7 cellular contexts compared by ENCODE assay signal in genomic region chr6:27830665-27831433, GRCh38.
A peak's percentile ranks its signal among the peaks of the same experiment; 100 is the strongest.
DNase-seq lines count a peak whose midpoint lies in the region; ATAC-seq and TF ChIP-seq lines count a peak whose summit lies in the region.
"Not testable (repeated sequence)": the region's sequence is repeated elsewhere in the genome, so short reads cannot be mapped to it uniquely, and the experiment has no call there.

No MANE protein-coding gene starts in this region.

- not testable (repeated sequence) for TF ChIP-seq CTCF in neutrophil (IDR thresholded peaks at IDR 0.05)

- peak; percentile 70 to 72 for DNase-seq in Kasumi-1 (lab: John Stamatoyannopoulos, UW)
- peak; percentile 56 for DNase-seq in SKM-1 (lab: John Stamatoyannopoulos, UW; ENCODE audit: unreplicated experiment)
- DNase-seq in amniotic epithelial cell (ENCODE audit: low read depth) = peak; percentile 42
- DNase-seq in Right ventricle myocardium superior = not testable (repeated sequence)

- intact Hi-C loops in Right ventricle myocardium superior (cut with DNase I) = not testable (repeated sequence)

- peak overlapping the region; percentile 70 for H3K27ac ChIP-seq in neutrophil

- H3K36me3 ChIP-seq in neutrophil = peaks cover 20% of the 10 kb centered on the region

- peak; percentile 77 for ATAC-seq in GM18511 (IDR thresholded peaks at IDR 0.05; ENCODE audit: unreplicated experiment)
- ATAC-seq in HG02588 (IDR thresholded peaks at IDR 0.05; ENCODE audit: unreplicated experiment) = peak; percentile 64
- peak; percentile 83 for ATAC-seq in Right ventricle myocardium superior (ENCODE audit: poor library complexity)

- H3K27me3 ChIP-seq in neutrophil = not testable (repeated sequence)

- peak overlapping the region; percentile 64 to 65 for H3K4me3 ChIP-seq in neutrophil (ENCODE audit: low read depth in 1 of 2, low read length in 1 of 2)

- not testable (repeated sequence) for H3K9me3 ChIP-seq in neutrophil

- H3K4me1 ChIP-seq in neutrophil (ENCODE audit: control insufficient read depth in 1 of 2, insufficient read depth in 1 of 2, low read depth in 1 of 2, low read length in 1 of 2) = peaks cover 29 to 42% of the 10 kb centered on the region in 2 experiments
